Comparison of ENCODE assay signal across 27 cellular contexts in the genomic region with DNA sequence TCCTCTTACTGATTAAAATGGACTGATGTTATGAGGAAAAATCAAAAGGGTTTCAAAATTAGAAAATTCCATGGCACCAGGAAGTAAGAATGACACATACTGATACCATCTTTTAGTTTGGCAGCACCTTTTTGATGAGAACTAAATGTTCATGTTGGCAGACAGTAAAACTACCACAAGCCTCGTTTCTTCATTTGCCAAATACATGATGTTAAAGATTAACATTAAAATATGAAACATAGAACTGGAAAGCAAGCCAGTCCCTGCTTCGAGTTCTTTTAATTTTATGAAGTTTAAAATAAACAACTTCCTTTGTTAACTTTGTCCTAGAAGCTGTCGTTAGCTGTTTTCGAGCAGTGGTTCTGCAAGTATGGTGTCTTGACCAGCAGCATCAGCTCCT.
DNase-seq lines count a peak whose midpoint lies in the region; ATAC-seq and TF ChIP-seq lines count a peak whose summit lies in the region.
"Had no signal": no experiment of that assay in that cellular context is flagged by ENCODE, and none has a peak within 500 bp of the region (broad histone marks: within the 10 kb centered on the region; RNA-seq: fewer than 3 reads in every experiment).

No MANE protein-coding gene starts in this region.

- DNase-seq in activated CD4-positive, alpha-beta T cell treated with anti-CD3 and anti-CD28 coated beads, Interleukin-2, amount 10 ng/mL, durations not matched to agents 24 days and 14 days, result no peak
- no peak for DNase-seq in activated CD4-positive, alpha-beta T cell treated with anti-CD3 and anti-CD28 coated beads for 4 hours
- DNase-seq in WTC11 (ENCODE audit: low spot score) (no peak), nephron progenitor cell (no peak), nucleus accumbens (lab: John Stamatoyannopoulos, UW) (no peak)
- no peak for DNase-seq in stimulated activated CD4-positive, alpha-beta T cell treated with anti-CD3 and anti-CD28 coated beads, Interleukin-12 subunit alpha, Interleukin-12 subunit beta, amount 100 ng/mL, for 4 hours
- DNase-seq in stimulated activated naive CD4-positive, alpha-beta T cell (lab: John Stamatoyannopoulos, UW), result no peak
- DNase-seq: AML-193; CD4-positive, alpha-beta memory T cell; COR-L47; DMS53; GM23248; H9; IMR-90; KG1; MM.1S; NCI-H1417 treated with DMSO at 0.1 percent for 48 hours; NCI-H1694 treated with DMSO at 0.1 percent for 48 hours; NCI-H2081; NCI-H2227 treated with DMSO at 0.1 percent for 48 hours; NCI-H510A; NCI-H69; RPMI8226; SHP77 had no signal

- peaks cover 4% of the 10 kb centered on the region for H3K9me3 Mint-ChIP-seq in activated CD4-positive, alpha-beta T cell treated with anti-CD3 and anti-CD28 coated beads, Interleukin-2, amount 10 ng/mL, durations not matched to agents 24 days and 14 days
- H3K9me3 Mint-ChIP-seq in WTC11 (no peaks in the 10 kb centered on the region), nephron progenitor cell (peaks cover 4% of the 10 kb centered on the region)
- H3K9me3 Mint-ChIP-seq: CD4-positive, alpha-beta memory T cell had no signal

- peaks cover 16% of the 10 kb centered on the region for H3K4me1 Mint-ChIP-seq in activated CD4-positive, alpha-beta T cell treated with anti-CD3 and anti-CD28 coated beads, Interleukin-2, amount 10 ng/mL, durations not matched to agents 24 days and 14 days
- H3K4me1 Mint-ChIP-seq in WTC11 (peaks cover 30% of the 10 kb centered on the region), nephron progenitor cell (peaks cover 23% of the 10 kb centered on the region)

- peaks cover 40% of the 10 kb centered on the region for H3K36me3 Mint-ChIP-seq in activated CD4-positive, alpha-beta T cell treated with anti-CD3 and anti-CD28 coated beads, Interleukin-2, amount 10 ng/mL, durations not matched to agents 24 days and 14 days (ENCODE audit: low read depth)
- H3K36me3 Mint-ChIP-seq in WTC11, result peaks cover 32% of the 10 kb centered on the region
- peaks cover 35% of the 10 kb centered on the region for H3K36me3 Mint-ChIP-seq in nephron progenitor cell (ENCODE audit: low read depth)

- peak overlapping the region; percentile 4 for H3K27ac Mint-ChIP-seq in activated CD4-positive, alpha-beta T cell treated with anti-CD3 and anti-CD28 coated beads, Interleukin-2, amount 10 ng/mL, durations not matched to agents 24 days and 14 days
- H3K27ac Mint-ChIP-seq in WTC11 (peak overlapping the region; percentile 11; the same call in 1 of the 2 replicates), nephron progenitor cell (peak overlapping the region; percentile 40)
- H3K27ac Mint-ChIP-seq: CD4-positive, alpha-beta memory T cell had no signal

- ATAC-seq in WTC11, result no peak
- ATAC-seq: A549 had no signal

- H3K4me3 Mint-ChIP-seq in activated CD4-positive, alpha-beta T cell treated with anti-CD3 and anti-CD28 coated beads, Interleukin-2, amount 10 ng/mL, durations not matched to agents 24 days and 14 days, result peak overlapping the region; percentile 2
- H3K4me3 Mint-ChIP-seq in WTC11 (no peak overlapping the region), nephron progenitor cell (no peak overlapping the region)
- H3K4me3 Mint-ChIP-seq: CD4-positive, alpha-beta memory T cell; H9 had no signal

- POLR2A ChIA-PET in WTC11 (lab: Charles Lee), result no interaction called here

- H3K27ac ChIP-seq in C4-2B, result peak overlapping the region; percentile 93
- H3K27ac ChIP-seq: A549; BLaER1 treated with 17β-estradiol and CSF1 and Interleukin-3, amounts not matched to agents 10 nM and 100 nM; GM23248 had no signal

- no peaks in the 10 kb centered on the region for H3K27me3 Mint-ChIP-seq in activated CD4-positive, alpha-beta T cell treated with anti-CD3 and anti-CD28 coated beads, Interleukin-2, amount 10 ng/mL, durations not matched to agents 24 days and 14 days
- H3K27me3 Mint-ChIP-seq in WTC11 (ENCODE audit: low read depth) (no peaks in the 10 kb centered on the region; the same call in 1 of the 2 replicates), nephron progenitor cell (ENCODE audit: low read depth, poor library complexity) (peaks cover 2% of the 10 kb centered on the region)

- TF ChIP-seq CTCF in C4-2B (conservative IDR thresholded peaks at IDR 0.05) (no peak), WTC11 (IDR thresholded peaks at IDR 0.05) (no peak), nephron progenitor cell (IDR thresholded peaks at IDR 0.05) (no peak)

- CTCF ChIA-PET in WTC11 (lab: Charles Lee), result interaction anchor here (1.1 to 1.8 kb wide), 2 partner anchors 24 to 86 kb away, joined by 3 to 9 read pairs; no protein-coding TSS in a partner anchor

- intact Hi-C loops in activated CD4-positive, alpha-beta T cell treated with anti-CD3 and anti-CD28 coated beads, Interleukin-2, amount 10 ng/mL, durations not matched to agents 24 days and 14 days (cut with micrococcal nuclease), result no loop called here

TF ChIP-seq in WTC11, 78 proteins besides CTCF, POLR2A, EP300 and RAD21:
- TF ChIP-seq, protein P1, sequence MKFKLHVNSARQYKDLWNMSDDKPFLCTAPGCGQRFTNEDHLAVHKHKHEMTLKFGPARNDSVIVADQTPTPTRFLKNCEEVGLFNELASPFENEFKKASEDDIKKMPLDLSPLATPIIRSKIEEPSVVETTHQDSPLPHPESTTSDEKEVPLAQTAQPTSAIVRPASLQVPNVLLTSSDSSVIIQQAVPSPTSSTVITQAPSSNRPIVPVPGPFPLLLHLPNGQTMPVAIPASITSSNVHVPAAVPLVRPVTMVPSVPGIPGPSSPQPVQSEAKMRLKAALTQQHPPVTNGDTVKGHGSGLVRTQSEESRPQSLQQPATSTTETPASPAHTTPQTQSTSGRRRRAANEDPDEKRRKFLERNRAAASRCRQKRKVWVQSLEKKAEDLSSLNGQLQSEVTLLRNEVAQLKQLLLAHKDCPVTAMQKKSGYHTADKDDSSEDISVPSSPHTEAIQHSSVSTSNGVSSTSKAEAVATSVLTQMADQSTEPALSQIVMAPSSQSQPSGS (CRISPR knock-in tag; IDR thresholded peaks at IDR 0.05; ENCODE audit: borderline replicate concordance, low read depth), result no peak
- TF ChIP-seq RORB (CRISPR knock-in tag; IDR thresholded peaks at IDR 0.05) (no peak), ZNF263 (CRISPR knock-in tag; IDR thresholded peaks at IDR 0.05; ENCODE audit: low read depth) (no peak), ZNF219 (CRISPR knock-in tag; IDR thresholded peaks at IDR 0.05; ENCODE audit: borderline replicate concordance) (no peak), TCF7 (CRISPR knock-in tag; IDR thresholded peaks at IDR 0.05; ENCODE audit: low read depth) (no peak), ZNF138 (CRISPR knock-in tag; conservative IDR thresholded peaks at IDR 0.05) (no peak), SMAD3 (CRISPR knock-in tag; IDR thresholded peaks at IDR 0.05; ENCODE audit: borderline replicate concordance) (no peak), ZNF423 (CRISPR knock-in tag; IDR thresholded peaks at IDR 0.05) (no peak), TEAD4 (CRISPR knock-in tag; IDR thresholded peaks at IDR 0.05) (no peak), FOXP1 (CRISPR knock-in tag; IDR thresholded peaks at IDR 0.05; ENCODE audit: borderline replicate concordance) (no peak)
- TF ChIP-seq, protein P2, sequence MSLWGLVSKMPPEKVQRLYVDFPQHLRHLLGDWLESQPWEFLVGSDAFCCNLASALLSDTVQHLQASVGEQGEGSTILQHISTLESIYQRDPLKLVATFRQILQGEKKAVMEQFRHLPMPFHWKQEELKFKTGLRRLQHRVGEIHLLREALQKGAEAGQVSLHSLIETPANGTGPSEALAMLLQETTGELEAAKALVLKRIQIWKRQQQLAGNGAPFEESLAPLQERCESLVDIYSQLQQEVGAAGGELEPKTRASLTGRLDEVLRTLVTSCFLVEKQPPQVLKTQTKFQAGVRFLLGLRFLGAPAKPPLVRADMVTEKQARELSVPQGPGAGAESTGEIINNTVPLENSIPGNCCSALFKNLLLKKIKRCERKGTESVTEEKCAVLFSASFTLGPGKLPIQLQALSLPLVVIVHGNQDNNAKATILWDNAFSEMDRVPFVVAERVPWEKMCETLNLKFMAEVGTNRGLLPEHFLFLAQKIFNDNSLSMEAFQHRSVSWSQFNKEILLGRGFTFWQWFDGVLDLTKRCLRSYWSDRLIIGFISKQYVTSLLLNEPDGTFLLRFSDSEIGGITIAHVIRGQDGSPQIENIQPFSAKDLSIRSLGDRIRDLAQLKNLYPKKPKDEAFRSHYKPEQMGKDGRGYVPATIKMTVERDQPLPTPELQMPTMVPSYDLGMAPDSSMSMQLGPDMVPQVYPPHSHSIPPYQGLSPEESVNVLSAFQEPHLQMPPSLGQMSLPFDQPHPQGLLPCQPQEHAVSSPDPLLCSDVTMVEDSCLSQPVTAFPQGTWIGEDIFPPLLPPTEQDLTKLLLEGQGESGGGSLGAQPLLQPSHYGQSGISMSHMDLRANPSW (CRISPR knock-in tag; conservative IDR thresholded peaks at IDR 0.05; ENCODE audit: low read depth), result no peak
